ENCODE assay signal across 29 cellular contexts in genomic region chr12:63321373-63321772, GRCh38.
"Had no signal": no experiment of that assay in that cellular context is flagged by ENCODE, and none has a peak within 500 bp of the region (broad histone marks: within the 10 kb centered on the region; RNA-seq: fewer than 3 reads in every experiment).

No MANE protein-coding gene starts in this region.

- H3K4me3 ChIP-seq: pancreas, psoas muscle, right lobe of liver, sigmoid colon, stomach, thoracic aorta, tibial artery, transverse colon, upper lobe of right lung, uterus had no signal

- DNase-seq: naive thymus-derived CD8-positive, alpha-beta T cell; nephron progenitor cell; nucleus accumbens; pancreas; posterior cingulate gyrus; psoas muscle; right cardiac atrium; right lobe of liver; sigmoid colon; small intestine; stimulated activated CD4-positive, alpha-beta T cell treated with anti-CD3 and anti-CD28 coated beads, Interleukin-15, amount 100 ng/mL, for 24 hours; stimulated activated CD4-positive, alpha-beta T cell treated with anti-CD3 and anti-CD28 coated beads, Interleukin-2, amount 100 ng/mL, for 24 hours; stimulated activated CD4-positive, alpha-beta T cell treated with anti-CD3 and anti-CD28 coated beads, Interleukin-2, amount 100 ng/mL, for 48 hours; stimulated activated CD4-positive, alpha-beta T cell treated with anti-CD3 and anti-CD28 coated beads, Interleukin-4, amount 100 ng/mL, for 24 hours; stimulated activated naive B cell treated with anti-CD40 and anti-IgM and Interleukin-4, amounts not matched to agents 10 μg/mL and 1 μg/mL and 100 μg/mL, for 72 hours; stimulated activated naive CD4-positive, alpha-beta T cell treated with Interleukin-2 at 50 U/mL for 16 hours; stomach; tibial artery; transverse colon; upper lobe of right lung; uterus had no signal

- H3K27ac Mint-ChIP-seq: naive thymus-derived CD8-positive, alpha-beta T cell; natural killer cell treated with Interleukin-12 subunit alpha and Interleukin-12 subunit beta and Interleukin-15 and Interleukin-18, amount 100 ng/mL, for 72 hours; nephron progenitor cell; progenitor cell of endocrine pancreas; stimulated activated effector memory CD8-positive, alpha-beta T cell treated with anti-CD3 and anti-CD28 coated beads, Interleukin-12 subunit alpha, Interleukin-12 subunit beta, amount 100 ng/mL, for 72 hours; stimulated activated naive B cell treated with anti-CD40 and anti-IgM and Interleukin-4, amounts not matched to agents 10 μg/mL and 1 μg/mL and 100 μg/mL, for 72 hours; stimulated activated naive CD8-positive, alpha-beta T cell treated with anti-CD3 and anti-CD28 coated beads, Interleukin-15, Interleukin-2, amounts not matched to agents 100 ng/mL and 50 ng/mL, for 24 hours; type B pancreatic cell had no signal

- H3K36me3 ChIP-seq: neutrophil, pancreas, right lobe of liver, sigmoid colon, stomach, thoracic aorta, tibial artery, transverse colon, upper lobe of right lung, uterus had no signal

- H3K4me1 Mint-ChIP-seq: naive thymus-derived CD8-positive, alpha-beta T cell; nephron progenitor cell; neural crest cell; stimulated activated effector memory CD8-positive, alpha-beta T cell treated with anti-CD3 and anti-CD28 coated beads, Interleukin-12 subunit alpha, Interleukin-12 subunit beta, amount 100 ng/mL, for 72 hours; stimulated activated naive B cell treated with anti-CD40 and anti-IgM and Interleukin-4, amounts not matched to agents 10 μg/mL and 1 μg/mL and 100 μg/mL, for 72 hours had no signal

- H3K27me3 Mint-ChIP-seq: naive thymus-derived CD8-positive, alpha-beta T cell; natural killer cell treated with Interleukin-12 subunit alpha and Interleukin-12 subunit beta and Interleukin-15 and Interleukin-18, amount 100 ng/mL, for 72 hours; progenitor cell of endocrine pancreas; stimulated activated naive B cell treated with anti-CD40 and anti-IgM and Interleukin-4, amounts not matched to agents 10 μg/mL and 1 μg/mL and 100 μg/mL, for 72 hours; stimulated activated naive CD8-positive, alpha-beta T cell treated with anti-CD3 and anti-CD28 coated beads, Interleukin-15, Interleukin-2, amounts not matched to agents 100 ng/mL and 50 ng/mL, for 24 hours; type B pancreatic cell had no signal

- H3K36me3 Mint-ChIP-seq: naive thymus-derived CD8-positive, alpha-beta T cell; natural killer cell treated with Interleukin-12 subunit alpha and Interleukin-12 subunit beta and Interleukin-15 and Interleukin-18, amount 100 ng/mL, for 72 hours; stimulated activated effector memory CD8-positive, alpha-beta T cell treated with anti-CD3 and anti-CD28 coated beads, Interleukin-12 subunit alpha, Interleukin-12 subunit beta, amount 100 ng/mL, for 72 hours; stimulated activated naive B cell treated with anti-CD40 and anti-IgM and Interleukin-4, amounts not matched to agents 10 μg/mL and 1 μg/mL and 100 μg/mL, for 72 hours; type B pancreatic cell had no signal

- H3K4me1 ChIP-seq: pancreas, psoas muscle, sigmoid colon, stomach, transverse colon, upper lobe of right lung, uterus had no signal

- H3K4me3 Mint-ChIP-seq: naive thymus-derived CD8-positive, alpha-beta T cell; natural killer cell treated with Interleukin-12 subunit alpha and Interleukin-12 subunit beta and Interleukin-15 and Interleukin-18, amount 100 ng/mL, for 72 hours; nephron progenitor cell; neural crest cell; stimulated activated effector memory CD8-positive, alpha-beta T cell treated with anti-CD3 and anti-CD28 coated beads, Interleukin-12 subunit alpha, Interleukin-12 subunit beta, amount 100 ng/mL, for 72 hours; stimulated activated naive B cell treated with anti-CD40 and anti-IgM and Interleukin-4, amounts not matched to agents 10 μg/mL and 1 μg/mL and 100 μg/mL, for 72 hours; stimulated activated naive CD8-positive, alpha-beta T cell treated with anti-CD3 and anti-CD28 coated beads, Interleukin-15, Interleukin-2, amounts not matched to agents 100 ng/mL and 50 ng/mL, for 24 hours; type B pancreatic cell had no signal

- ATAC-seq: naive thymus-derived CD8-positive, alpha-beta T cell; natural killer cell treated with Interleukin-12 subunit alpha and Interleukin-12 subunit beta and Interleukin-15 and Interleukin-18, amount 100 ng/mL, for 72 hours; pancreas; psoas muscle; right cardiac atrium; right lobe of liver; stimulated activated effector memory CD8-positive, alpha-beta T cell treated with anti-CD3 and anti-CD28 coated beads, Interleukin-12 subunit alpha, Interleukin-12 subunit beta, amount 100 ng/mL, for 72 hours; stimulated activated naive B cell treated with anti-CD40 and anti-IgM and Interleukin-4, amounts not matched to agents 10 μg/mL and 1 μg/mL and 100 μg/mL, for 72 hours; upper lobe of right lung had no signal

- H3K27ac ChIP-seq: neutrophil, pancreas, psoas muscle, right lobe of liver, sigmoid colon, stomach, thoracic aorta, transverse colon, upper lobe of right lung, uterus had no signal

- H3K9me3 Mint-ChIP-seq: natural killer cell treated with Interleukin-12 subunit alpha and Interleukin-12 subunit beta and Interleukin-15 and Interleukin-18, amount 100 ng/mL, for 72 hours; neural crest cell; stimulated activated effector memory CD8-positive, alpha-beta T cell treated with anti-CD3 and anti-CD28 coated beads, Interleukin-12 subunit alpha, Interleukin-12 subunit beta, amount 100 ng/mL, for 72 hours; stimulated activated naive B cell treated with anti-CD40 and anti-IgM and Interleukin-4, amounts not matched to agents 10 μg/mL and 1 μg/mL and 100 μg/mL, for 72 hours; stimulated activated naive CD8-positive, alpha-beta T cell treated with anti-CD3 and anti-CD28 coated beads, Interleukin-15, Interleukin-2, amounts not matched to agents 100 ng/mL and 50 ng/mL, for 24 hours; type B pancreatic cell had no signal

- H3K27me3 ChIP-seq: neutrophil, pancreas, right lobe of liver, sigmoid colon, stomach, tibial artery, transverse colon, upper lobe of right lung, uterus had no signal
